Comparison of ENCODE assay signal across 1 cellular context in the genomic region with DNA sequence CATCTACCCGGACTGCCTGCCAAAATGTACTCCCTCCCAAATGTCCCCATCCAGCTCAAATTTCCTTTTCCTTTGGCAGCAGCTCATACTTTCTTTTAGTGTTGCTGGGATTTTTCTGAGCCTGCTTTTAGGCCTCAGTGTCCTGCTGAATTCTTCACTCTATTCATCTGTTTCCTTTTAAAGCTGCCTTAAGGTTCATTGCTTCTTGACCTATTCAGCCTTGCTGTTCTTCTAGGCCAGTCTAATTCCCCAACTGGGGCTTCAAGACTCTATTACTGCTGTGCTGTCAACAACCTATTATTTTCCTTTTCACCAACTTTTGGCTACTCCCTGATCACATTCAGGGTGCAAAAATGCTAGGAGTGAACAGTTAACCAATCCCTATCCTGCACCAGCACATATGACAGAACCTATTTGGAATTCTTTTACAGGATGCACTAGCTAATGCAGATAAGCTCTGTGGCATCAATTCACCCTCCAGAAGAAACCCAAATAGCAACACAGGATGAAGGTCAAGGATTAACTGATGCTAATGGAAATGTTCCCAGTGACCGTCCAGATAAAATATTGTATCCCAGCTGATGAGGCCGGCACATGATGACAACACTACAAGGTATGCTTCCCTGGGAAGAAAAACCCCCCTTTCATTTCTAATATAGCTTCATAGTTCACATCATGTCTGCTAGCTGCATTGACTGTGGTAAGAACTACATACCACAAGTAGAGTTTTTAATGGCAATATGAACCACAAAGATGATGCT.
TF ChIP-seq lines count a peak whose summit lies in the region.

No MANE protein-coding gene starts in this region.

TF ChIP-seq in SK-N-SH, 30 proteins besides CTCF, POLR2A, EP300 and RAD21 (continued from another document):
- TF ChIP-seq, protein P1, sequence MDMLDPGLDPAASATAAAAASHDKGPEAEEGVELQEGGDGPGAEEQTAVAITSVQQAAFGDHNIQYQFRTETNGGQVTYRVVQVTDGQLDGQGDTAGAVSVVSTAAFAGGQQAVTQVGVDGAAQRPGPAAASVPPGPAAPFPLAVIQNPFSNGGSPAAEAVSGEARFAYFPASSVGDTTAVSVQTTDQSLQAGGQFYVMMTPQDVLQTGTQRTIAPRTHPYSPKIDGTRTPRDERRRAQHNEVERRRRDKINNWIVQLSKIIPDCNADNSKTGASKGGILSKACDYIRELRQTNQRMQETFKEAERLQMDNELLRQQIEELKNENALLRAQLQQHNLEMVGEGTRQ (IDR thresholded peaks at IDR 0.05; ENCODE audit: borderline replicate concordance, low read depth, low read length) = no peak
